29 cellular contexts compared by ENCODE assay signal in genomic region chr7:115070311-115070710, GRCh38.
"Had no signal": no experiment of that assay in that cellular context is flagged by ENCODE, and none has a peak within 500 bp of the region (broad histone marks: within the 10 kb centered on the region; RNA-seq: fewer than 3 reads in every experiment).

No MANE protein-coding gene starts in this region.

- H3K4me2 ChIP-seq: smooth muscle cell had no signal

- H3K4me1 ChIP-seq: esophagus squamous epithelium, sigmoid colon had no signal

- ATAC-seq: activated CD4-positive, CD25-positive, alpha-beta regulatory T cell treated with anti-CD3 and anti-CD28 coated beads, Interleukin-2, amount 50 U/mL, for 24 hours; left cardiac atrium; naive thymus-derived CD4-positive, alpha-beta T cell; stimulated activated memory B cell treated with anti-CD40 and anti-IgM and Interleukin-4, amounts not matched to agents 10 μg/mL and 1 μg/mL and 100 μg/mL, for 72 hours; stimulated activated naive CD8-positive, alpha-beta T cell treated with anti-CD3 and anti-CD28 coated beads, Interleukin-15, amount 100 ng/mL, for 72 hours had no signal

- DNase-seq: activated CD4-positive, alpha-beta memory T cell treated with anti-CD3 and anti-CD28 coated beads for 36 hours; activated CD4-positive, alpha-beta T cell treated with anti-CD3 and anti-CD28 coated beads for 48 hours; activated CD8-positive, alpha-beta memory T cell treated with anti-CD3 and anti-CD28 coated beads, Interleukin-2, amount 50 U/mL, for 4 hours; activated gamma-delta T cell; activated naive CD4-positive, alpha-beta T cell treated with anti-CD3 and anti-CD28 coated beads, Interleukin-2, amount 10 ng/mL, durations not matched to agents 7 days and 5 days; activated T-cell treated with anti-CD3 and anti-CD28 coated beads, Interleukin-2, amount 50 U/mL, for 1 hour; amygdala; effector CD8-positive, alpha-beta T cell; esophagus squamous epithelium; foreskin melanocyte; left cardiac atrium; naive thymus-derived CD4-positive, alpha-beta T cell; ovary; sigmoid colon; stimulated activated CD4-positive, alpha-beta T cell treated with anti-CD3 and anti-CD28 coated beads, Interleukin-1b, Interleukin-23, amount 100 ng/mL, for 48 hours; stimulated activated CD4-positive, alpha-beta T cell treated with anti-CD3 and anti-CD28 coated beads, Interleukin-4, amount 100 ng/mL, for 4 hours; stimulated activated CD8-positive, alpha-beta memory T cell treated with anti-CD3 and anti-CD28 coated beads, Interleukin-4, amount 100 ng/mL, for 48 hours; stimulated activated naive CD8-positive, alpha-beta T cell treated with anti-CD3 and anti-CD28 coated beads, Interleukin-15, amount 100 ng/mL, for 72 hours; substantia nigra; T-helper 9 cell; WERI-Rb-1 had no signal

- H3K36me3 Mint-ChIP-seq: activated CD4-positive, alpha-beta memory T cell treated with anti-CD3 and anti-CD28 coated beads for 36 hours; activated naive CD4-positive, alpha-beta T cell treated with anti-CD3 and anti-CD28 coated beads, Interleukin-2, amount 10 ng/mL, durations not matched to agents 7 days and 5 days; mesothelial cell of epicardium; stimulated activated memory B cell treated with anti-CD40 and anti-IgM and Interleukin-4, amounts not matched to agents 10 μg/mL and 1 μg/mL and 100 μg/mL, for 72 hours; type B pancreatic cell had no signal

- H3K4me3 Mint-ChIP-seq: activated CD4-positive, alpha-beta memory T cell treated with anti-CD3 and anti-CD28 coated beads for 36 hours; activated naive CD4-positive, alpha-beta T cell treated with anti-CD3 and anti-CD28 coated beads, Interleukin-2, amount 10 ng/mL, durations not matched to agents 7 days and 5 days; mesothelial cell of epicardium; naive thymus-derived CD4-positive, alpha-beta T cell; stimulated activated memory B cell treated with anti-CD40 and anti-IgM and Interleukin-4, amounts not matched to agents 10 μg/mL and 1 μg/mL and 100 μg/mL, for 72 hours; stimulated activated naive CD8-positive, alpha-beta T cell treated with anti-CD3 and anti-CD28 coated beads, Interleukin-15, amount 100 ng/mL, for 72 hours; T-helper 1 cell treated with Interleukin-12 subunit alpha and Interleukin-12 subunit beta and Interleukin-4 antibody, amounts not matched to agents 30 μg/mL and 1 μg/mL, for 36 hours; type B pancreatic cell had no signal

- H3K27me3 ChIP-seq: esophagus squamous epithelium, ovary, sigmoid colon had no signal

- H3K4me3 ChIP-seq: esophagus squamous epithelium, ovary, sigmoid colon, smooth muscle cell had no signal

- H3K9me3 Mint-ChIP-seq: activated CD4-positive, alpha-beta memory T cell treated with anti-CD3 and anti-CD28 coated beads for 36 hours; activated naive CD4-positive, alpha-beta T cell treated with anti-CD3 and anti-CD28 coated beads, Interleukin-2, amount 10 ng/mL, durations not matched to agents 7 days and 5 days; stimulated activated memory B cell treated with anti-CD40 and anti-IgM and Interleukin-4, amounts not matched to agents 10 μg/mL and 1 μg/mL and 100 μg/mL, for 72 hours; stimulated activated naive CD8-positive, alpha-beta T cell treated with anti-CD3 and anti-CD28 coated beads, Interleukin-15, amount 100 ng/mL, for 72 hours had no signal

- H3K27me3 Mint-ChIP-seq: activated CD4-positive, alpha-beta memory T cell treated with anti-CD3 and anti-CD28 coated beads for 36 hours; naive thymus-derived CD4-positive, alpha-beta T cell; progenitor cell of endocrine pancreas; stimulated activated memory B cell treated with anti-CD40 and anti-IgM and Interleukin-4, amounts not matched to agents 10 μg/mL and 1 μg/mL and 100 μg/mL, for 72 hours; stimulated activated naive CD8-positive, alpha-beta T cell treated with anti-CD3 and anti-CD28 coated beads, Interleukin-15, amount 100 ng/mL, for 72 hours; type B pancreatic cell had no signal

- H3K27ac ChIP-seq: epithelial cell of prostate, esophagus squamous epithelium, ovary, sigmoid colon, WERI-Rb-1 had no signal

- H3K9me3 ChIP-seq: esophagus squamous epithelium, ovary, sigmoid colon had no signal

- H3K4me1 Mint-ChIP-seq: mesothelial cell of epicardium had no signal

- H3K27ac Mint-ChIP-seq: activated CD4-positive, alpha-beta memory T cell treated with anti-CD3 and anti-CD28 coated beads for 36 hours; activated naive CD4-positive, alpha-beta T cell treated with anti-CD3 and anti-CD28 coated beads, Interleukin-2, amount 10 ng/mL, durations not matched to agents 7 days and 5 days; mesothelial cell of epicardium; naive thymus-derived CD4-positive, alpha-beta T cell; progenitor cell of endocrine pancreas; stimulated activated memory B cell treated with anti-CD40 and anti-IgM and Interleukin-4, amounts not matched to agents 10 μg/mL and 1 μg/mL and 100 μg/mL, for 72 hours; stimulated activated naive CD8-positive, alpha-beta T cell treated with anti-CD3 and anti-CD28 coated beads, Interleukin-15, amount 100 ng/mL, for 72 hours; T-helper 1 cell treated with Interleukin-12 subunit alpha and Interleukin-12 subunit beta and Interleukin-4 antibody, amounts not matched to agents 30 μg/mL and 1 μg/mL, for 36 hours; type B pancreatic cell had no signal

- H3K36me3 ChIP-seq: esophagus squamous epithelium, ovary, sigmoid colon, WERI-Rb-1 had no signal
